Comparison of ENCODE assay signal across 8 cellular contexts in the genomic region with DNA sequence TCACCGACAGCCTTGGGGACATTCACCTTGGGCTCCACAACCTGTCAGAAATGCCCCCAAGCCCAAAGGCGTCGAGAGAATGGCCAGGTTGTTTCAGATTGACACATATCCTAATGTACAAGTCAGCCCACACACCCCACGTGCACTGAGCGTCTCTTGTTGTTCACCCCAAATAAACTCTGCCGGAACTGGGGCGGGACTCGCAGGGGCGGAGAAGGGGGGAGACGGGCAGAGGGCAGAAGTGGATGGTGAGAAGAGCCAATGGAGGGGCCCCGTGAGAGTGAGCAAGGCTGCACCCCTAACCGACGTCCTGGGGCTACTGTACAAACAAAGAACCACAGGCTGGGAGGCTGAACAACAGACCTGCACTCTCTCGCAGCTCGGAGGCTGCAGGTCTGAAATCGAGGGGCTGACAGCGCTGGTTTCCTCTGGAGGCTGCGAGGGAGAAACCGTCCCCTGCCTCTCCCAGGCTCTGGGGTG. TPM values are rescaled to one million over a fixed set of nuclear protein-coding genes. Genes with fewer than 3 reads are reported as not detected.
DNase-seq lines count a peak whose midpoint lies in the region; ATAC-seq lines count a peak whose summit lies in the region.

No MANE protein-coding gene starts in this region.

- DNase-seq in Ammon's horn (ENCODE audit: low spot score) (peak; percentile 41), left ventricle myocardium superior (peak; percentile 51), ecto neural progenitor cell (ENCODE audit: low spot score) (no peak), NCI-H2029 treated with DMSO at 0.1 percent for 48 hours (lab: John Stamatoyannopoulos, UW) (no peak)
- peak; percentile 96 for DNase-seq in activated CD4-positive, alpha-beta T cell treated with anti-CD3 and anti-CD28 coated beads, Interleukin-2, amount 10 ng/mL, durations not matched to agents 7 days and 5 days
- peak; percentile 50 for DNase-seq in stimulated activated CD8-positive, alpha-beta memory T cell treated with anti-CD3 and anti-CD28 coated beads, Interleukin-4, amount 100 ng/mL, for 24 hours (ENCODE audit: low read depth)

- peaks cover 2% of the 10 kb centered on the region for H3K36me3 Mint-ChIP-seq in activated CD4-positive, alpha-beta T cell treated with anti-CD3 and anti-CD28 coated beads, Interleukin-2, amount 10 ng/mL, durations not matched to agents 7 days and 5 days (ENCODE audit: low read depth)

- H3K4me1 Mint-ChIP-seq in activated CD4-positive, alpha-beta T cell treated with anti-CD3 and anti-CD28 coated beads, Interleukin-2, amount 10 ng/mL, durations not matched to agents 7 days and 5 days = peaks cover 71% of the 10 kb centered on the region

- H3K27ac Mint-ChIP-seq in activated CD4-positive, alpha-beta T cell treated with anti-CD3 and anti-CD28 coated beads, Interleukin-2, amount 10 ng/mL, durations not matched to agents 7 days and 5 days = peak overlapping the region; percentile 100

- peak overlapping the region; percentile 85 for H3K4me3 Mint-ChIP-seq in activated CD4-positive, alpha-beta T cell treated with anti-CD3 and anti-CD28 coated beads, Interleukin-2, amount 10 ng/mL, durations not matched to agents 7 days and 5 days

- intact Hi-C loops in left ventricle myocardium superior (cut with micrococcal nuclease) = no loop called here

- POLR2A ChIA-PET in activated CD4-positive, alpha-beta T cell treated with anti-CD3 and anti-CD28 coated beads, Interleukin-2, amount 10 ng/mL, durations not matched to agents 7 days and 5 days (lab: Charles Lee) = no interaction called here

- H3K27me3 Mint-ChIP-seq in activated CD4-positive, alpha-beta T cell treated with anti-CD3 and anti-CD28 coated beads, Interleukin-2, amount 10 ng/mL, durations not matched to agents 7 days and 5 days = no peaks in the 10 kb centered on the region

- CTCF ChIA-PET in activated CD4-positive, alpha-beta T cell treated with anti-CD3 and anti-CD28 coated beads, Interleukin-2, amount 10 ng/mL, durations not matched to agents 7 days and 5 days (lab: Charles Lee) = interaction anchor here (1.5 kb wide), 1 partner anchor 45 kb away, joined by 3 read pairs; no protein-coding TSS in a partner anchor

- peak; percentile 45 for ATAC-seq in GM19455 (IDR thresholded peaks at IDR 0.05; ENCODE audit: unreplicated experiment)
- ATAC-seq in HG03571 (IDR thresholded peaks at IDR 0.05; ENCODE audit: unreplicated experiment) = peak; percentile 45
- peak; percentile 44 for ATAC-seq in left ventricle myocardium superior

- H3K9me3 Mint-ChIP-seq in activated CD4-positive, alpha-beta T cell treated with anti-CD3 and anti-CD28 coated beads, Interleukin-2, amount 10 ng/mL, durations not matched to agents 7 days and 5 days = no peaks in the 10 kb centered on the region

RNA-seq across cellular contexts. Expression of a gene that starts 8.5 kb away (rescaled TPM):
- total RNA-seq in activated CD4-positive, alpha-beta T cell treated with anti-CD3 and anti-CD28 coated beads, Interleukin-2, amount 10 ng/mL, durations not matched to agents 7 days and 5 days = under 1 TPM; 0.10 to 0.21 TPM
- total RNA-seq in left ventricle myocardium superior = not detected

RNA-seq across cellular contexts. Expression of a gene that starts 52.4 kb away (rescaled TPM):
- 10 to 100 TPM; 22.1 to 22.6 TPM for total RNA-seq in activated CD4-positive, alpha-beta T cell treated with anti-CD3 and anti-CD28 coated beads, Interleukin-2, amount 10 ng/mL, durations not matched to agents 7 days and 5 days
- 6.6 TPM for total RNA-seq in left ventricle myocardium superior

Comparison
In these comparisons a context has a peak if more than half of its experiments do, and no peak if none do; other contexts are left out.
1. DNase-seq: peak in Ammon's horn (single experiment), activated CD4-positive, alpha-beta T cell treated with anti-CD3 and anti-CD28 coated beads, Interleukin-2, amount 10 ng/mL, durations not matched to agents 7 days and 5 days (single experiment), left ventricle myocardium superior (single experiment) and stimulated activated CD8-positive, alpha-beta memory T cell treated with anti-CD3 and anti-CD28 coated beads, Interleukin-4, amount 100 ng/mL, for 24 hours (single experiment); none in ecto neural progenitor cell (single experiment) and NCI-H2029 treated with DMSO at 0.1 percent for 48 hours (single experiment).
2. Peak in every context shown above with its lines, with median percentiles within 50 percentile points of each other: ATAC-seq.